8 cellular contexts compared by ENCODE assay signal in the genomic region with DNA sequence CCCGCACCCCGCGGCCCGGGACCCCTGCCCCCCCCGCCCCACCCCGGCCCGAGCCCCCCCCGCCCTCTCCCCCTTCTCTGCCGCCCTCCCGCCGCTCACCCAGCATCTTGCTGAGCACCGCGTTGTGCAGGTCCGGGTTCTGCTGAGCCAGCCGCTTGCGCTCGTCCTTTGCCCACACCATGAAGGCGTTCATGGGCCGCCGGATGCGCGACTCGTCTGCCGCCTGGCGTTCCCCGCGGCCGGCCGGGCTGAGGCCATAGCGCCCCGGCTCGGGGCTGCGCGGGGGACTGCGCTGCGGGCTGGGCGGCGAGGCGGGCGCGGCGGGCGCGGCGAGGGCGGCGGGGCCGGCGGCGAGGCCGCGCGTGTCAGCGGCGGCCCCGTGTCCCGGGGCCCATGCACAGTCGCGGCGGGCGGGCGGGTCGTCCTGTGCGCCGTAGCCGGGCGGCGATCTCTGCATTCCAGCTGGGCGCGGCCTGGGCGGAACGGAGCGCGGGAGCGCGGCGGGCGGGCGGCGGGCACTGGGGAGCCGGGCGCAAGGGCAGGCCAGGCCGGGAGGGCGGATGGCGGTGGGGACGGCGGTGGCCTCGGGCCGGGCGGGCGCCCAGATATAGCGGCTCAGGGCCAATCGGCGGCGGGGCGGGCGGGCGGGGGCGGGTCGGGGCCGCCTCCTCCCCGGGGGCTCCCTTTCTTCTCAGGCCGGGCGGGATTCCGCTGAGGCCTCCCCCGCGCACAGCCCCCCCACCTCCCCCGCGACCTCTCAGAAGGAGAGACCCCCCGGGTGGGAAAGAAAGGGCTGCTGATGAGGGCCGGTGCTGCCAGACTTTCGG. TPM values are rescaled to one million over a fixed set of nuclear protein-coding genes. Genes with fewer than 3 reads are reported as not detected.
DNase-seq lines count a peak whose midpoint lies in the region; ATAC-seq and TF ChIP-seq lines count a peak whose summit lies in the region.

Gene SOX18, minus strand, starts transcription at position 580 of the 827 bp plus-strand sequence. Its CDS starts 123 bp downstream, at position 457.

- H3K9me3 Mint-ChIP-seq in type B pancreatic cell = no peaks in the 10 kb centered on the region

- H3K27me3 Mint-ChIP-seq in type B pancreatic cell = peaks cover 66% of the 10 kb centered on the region

- no peak for TF ChIP-seq POLR2A in body of pancreas (IDR thresholded peaks at IDR 0.05)

- no peaks in the 10 kb centered on the region for H3K36me3 Mint-ChIP-seq in type B pancreatic cell

- TF ChIP-seq CTCF in BE2C (IDR thresholded peaks at IDR 0.05; ENCODE audit: low read depth, low read length) (no peak), type B pancreatic cell (conservative IDR thresholded peaks at IDR 0.05) (no peak), body of pancreas (IDR thresholded peaks at IDR 0.05) (no peak)

- H3K27ac ChIP-seq in HUES64 (ENCODE audit: low read depth, low read length) (no peak within 1 kb of the TSS), body of pancreas (peak within 1 kb of the TSS in 2 of 4 donors; percentile 31 to 53)

- H3K4me3 Mint-ChIP-seq in type B pancreatic cell = peak within 1 kb of the TSS; percentile 69

- H3K36me3 ChIP-seq in BE2C (no peaks in the 10 kb centered on the region), HUES64 (ENCODE audit: insufficient read depth, low read length) (no peaks in the 10 kb centered on the region), adipocyte (ENCODE audit: control insufficient read depth, insufficient read depth, low read length, severe bottlenecking) (no peaks in the 10 kb centered on the region), body of pancreas (replicated peaks in 1 of 2; ENCODE audit: insufficient read depth in 1 of 2, low read depth in 2 of 2) (no peaks in the 10 kb centered on the region)

- H3K4me3 ChIP-seq in BE2C (ENCODE audit: low read depth, low read length) (peak within 1 kb of the TSS; percentile 53), HUES64 (ENCODE audit: low read length) (peak within 1 kb of the TSS; percentile 31), adipocyte (ENCODE audit: low read length) (no peak within 1 kb of the TSS), body of pancreas (no peak within 1 kb of the TSS)

- 2% methylated on average over 99 of the region's 112 CpGs for WGBS in HUES64
- WGBS in body of pancreas, 2 donors = 1% methylated on average over 105 of the region's 112 CpGs; no CpG with 5 or more reads in 1 of the 2 donors

- ATAC-seq in left colon (peak; percentile 34), body of pancreas (no peak)

- H3K9ac ChIP-seq in HUES64 (ENCODE audit: low read depth, low read length) (no peak within 1 kb of the TSS), adipocyte (ENCODE audit: low read length) (no peak within 1 kb of the TSS)

- H3K4me1 Mint-ChIP-seq in type B pancreatic cell (ENCODE audit: unreplicated experiment) = peaks cover 12% of the 10 kb centered on the region

- H3K9me3 ChIP-seq in BE2C (no peaks in the 10 kb centered on the region), HUES64 (ENCODE audit: insufficient read depth, low read depth, low read length) (no peaks in the 10 kb centered on the region), adipocyte (ENCODE audit: control insufficient read depth, low read length) (no peaks in the 10 kb centered on the region), body of pancreas (no peaks in the 10 kb centered on the region)

- H3K27ac Mint-ChIP-seq in type B pancreatic cell = no peak within 1 kb of the TSS

- H3K27me3 ChIP-seq in BE2C (peaks cover 10% of the 10 kb centered on the region), HUES64 (ENCODE audit: insufficient read depth, low read length) (peaks cover 68% of the 10 kb centered on the region), adipocyte (replicated peaks; ENCODE audit: control insufficient read depth, insufficient read depth, low read length) (peaks cover 49% of the 10 kb centered on the region), body of pancreas (peaks cover 0 to 12% of the 10 kb centered on the region in 2 donors)

- DNase-seq in BE2C = peak; percentile 71
- peak; percentile 61 for DNase-seq in adipocyte (ENCODE audit: low read depth)
- no peak for DNase-seq in left colon
- DNase-seq in type B pancreatic cell (ENCODE audit: extremely low spot score, unreplicated experiment) = no peak
- DNase-seq in T-helper 9 cell = no peak
- DNase-seq in body of pancreas = no peak
- no peak for DNase-seq in anterior cingulate cortex (lab: John Stamatoyannopoulos, UW)

- intact Hi-C loops in left colon (cut with DNase I, micrococcal nuclease) (no loop called here), body of pancreas (cut with DNase I) (no loop called here)

- peaks cover 47% of the 10 kb centered on the region for H3K4me1 ChIP-seq in BE2C
- H3K4me1 ChIP-seq in HUES64 (ENCODE audit: insufficient read depth, low read length) = peaks cover 9% of the 10 kb centered on the region; the same call in 1 of the 2 replicates
- H3K4me1 ChIP-seq in adipocyte (ENCODE audit: control insufficient read depth, insufficient read depth, low read length) = peaks cover 6% of the 10 kb centered on the region
- peaks cover 14% of the 10 kb centered on the region for H3K4me1 ChIP-seq in body of pancreas

RNA-seq across cellular contexts. Expression of gene SOX18, which starts in this region (rescaled TPM):
- 54.0 TPM for polyA plus RNA-seq in BE2C (2012; ENCODE audit: insufficient read depth, insufficient read length, low read depth)
- 0.15 TPM for polyA plus RNA-seq in HUES64 (2013, experiment 1 of 2)
- polyA plus RNA-seq in HUES64 (2013, experiment 2 of 2) = 0.32 TPM
- 1 to 10 TPM; 8.9 to 9.1 TPM for total RNA-seq in left colon
- 0.72 and 1.2 TPM in 2 replicates for total RNA-seq in type B pancreatic cell (ENCODE audit: low replicate concordance)
- 10 to 100 TPM in 1 of 2 donors, 1 to 10 TPM in 1; 6.5 to 17.1 TPM for total RNA-seq in body of pancreas

Comparison
In these comparisons a context has a peak if more than half of its experiments do, and no peak if none do; other contexts are left out.
1. DNase-seq: peak in BE2C (single experiment) and adipocyte (single experiment); none in left colon (0 of 2), type B pancreatic cell (single experiment), T-helper 9 cell (single experiment), body of pancreas (0 of 4) and anterior cingulate cortex (0 of 58).
2. H3K4me3 ChIP-seq: peak in BE2C (single experiment) and HUES64 (single experiment); none in adipocyte (single experiment) and body of pancreas (0 of 2).